Comparison of ENCODE assay signal across 9 cellular contexts in the genomic region with DNA sequence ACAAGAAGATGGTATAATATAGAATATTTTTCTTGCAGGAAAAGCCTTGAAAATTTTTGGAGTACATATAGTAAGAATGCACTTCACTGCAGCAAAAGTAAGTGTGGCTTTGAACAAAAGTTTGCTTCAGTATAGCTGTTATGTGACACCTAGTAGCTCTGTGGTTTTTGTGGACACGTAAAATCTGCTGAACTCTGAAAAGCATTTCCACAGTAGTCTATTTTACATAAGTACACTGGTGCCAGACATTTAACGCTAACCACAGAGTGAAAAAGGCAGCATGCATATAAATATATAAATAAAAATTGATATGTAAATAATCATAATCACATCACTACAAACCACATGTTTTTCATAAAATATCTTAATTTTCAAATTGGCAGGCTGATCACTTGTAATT. TPM values are rescaled to one million over a fixed set of nuclear protein-coding genes. Genes with fewer than 3 reads are reported as not detected.
DNase-seq lines count a peak whose midpoint lies in the region; ATAC-seq lines count a peak whose summit lies in the region.
"Had no signal": no experiment of that assay in that cellular context is flagged by ENCODE, and none has a peak within 500 bp of the region (broad histone marks: within the 10 kb centered on the region; RNA-seq: fewer than 3 reads in every experiment).

No MANE protein-coding gene starts in this region.

- no peaks in the 10 kb centered on the region for H3K27me3 Mint-ChIP-seq in effector memory CD8-positive, alpha-beta T cell

- no peak overlapping the region for H3K4me3 Mint-ChIP-seq in effector memory CD8-positive, alpha-beta T cell

- DNase-seq in effector memory CD8-positive, alpha-beta T cell = peak; percentile 15 to 27 (median 19)
- DNase-seq in NCI-H1436 treated with DMSO at 0.1 percent for 48 hours (lab: John Stamatoyannopoulos, UW) = no peak
- DNase-seq in A172 (ENCODE audit: low spot score) = no peak
- no peak for DNase-seq in putamen (ENCODE audit: low spot score)
- DNase-seq: upper lobe of left lung had no signal

- no peaks in the 10 kb centered on the region for H3K9me3 Mint-ChIP-seq in effector memory CD8-positive, alpha-beta T cell

- H3K27ac Mint-ChIP-seq in effector memory CD8-positive, alpha-beta T cell = no peak overlapping the region

- peaks cover 9 to 12% of the 10 kb centered on the region in 2 donors for H3K4me1 Mint-ChIP-seq in effector memory CD8-positive, alpha-beta T cell (ENCODE audit: low read depth in 2 of 2)

- peak; percentile 97 for ATAC-seq in GM18907 (IDR thresholded peaks at IDR 0.05; ENCODE audit: unreplicated experiment)
- peak; percentile 99 for ATAC-seq in GM21723 (IDR thresholded peaks at IDR 0.05; ENCODE audit: unreplicated experiment)
- peak; percentile 99 for ATAC-seq in HG03442 (IDR thresholded peaks at IDR 0.05; ENCODE audit: unreplicated experiment)
- peak; percentile 99 for ATAC-seq in effector memory CD8-positive, alpha-beta T cell (replicated peaks)
- no peak for ATAC-seq in HG03045 (IDR thresholded peaks at IDR 0.05; ENCODE audit: unreplicated experiment)

- H3K36me3 Mint-ChIP-seq in effector memory CD8-positive, alpha-beta T cell (ENCODE audit: insufficient read depth) = no peaks in the 10 kb centered on the region

RNA-seq across cellular contexts. Expression of a gene that starts 39.8 kb away (rescaled TPM):
- total RNA-seq in A172 (2014; rRNA removed; shearing (Covaris generic)) = 71.1 and 72.9 TPM in 2 replicates

RNA-seq across cellular contexts. Expression of a gene that starts 40.0 kb away (rescaled TPM):
- total RNA-seq in A172 (2014; rRNA removed; shearing (Covaris generic)) = 11.1 and 17.0 TPM in 2 replicates

Comparison
In these comparisons a context has a peak if more than half of its experiments do, and no peak if none do; other contexts are left out.
1. DNase-seq: peak in effector memory CD8-positive, alpha-beta T cell (3 of 3); none in NCI-H1436 treated with DMSO at 0.1 percent for 48 hours (single experiment), A172 (single experiment) and putamen (single experiment).